ENCODE assay signal across 1 cellular context in genomic region chr16:70161350-70161749, GRCh38.
TF ChIP-seq lines count a peak whose summit lies in the region.

No MANE protein-coding gene starts in this region.

TF ChIP-seq in WTC11, 78 proteins besides CTCF, POLR2A, EP300 and RAD21 (continued from another document):
- TF ChIP-seq AFF4 (CRISPR knock-in tag; IDR thresholded peaks at IDR 0.05; ENCODE audit: borderline replicate concordance) (no peak), SMAD4 (CRISPR knock-in tag; IDR thresholded peaks at IDR 0.05) (no peak), JUN (CRISPR knock-in tag; IDR thresholded peaks at IDR 0.05) (no peak), TP53 (CRISPR knock-in tag; IDR thresholded peaks at IDR 0.05) (no peak), ZNF512 (CRISPR knock-in tag; IDR thresholded peaks at IDR 0.05; ENCODE audit: borderline replicate concordance) (no peak), STAT6 (CRISPR knock-in tag; conservative IDR thresholded peaks at IDR 0.05; ENCODE audit: low read depth) (no peak), PRRX2 (CRISPR knock-in tag; IDR thresholded peaks at IDR 0.05) (no peak), USF2 (CRISPR knock-in tag; IDR thresholded peaks at IDR 0.05) (no peak), KAT7 (CRISPR knock-in tag; IDR thresholded peaks at IDR 0.05; ENCODE audit: borderline replicate concordance) (no peak), GABPB1 (CRISPR knock-in tag; IDR thresholded peaks at IDR 0.05) (no peak), IRF2 (CRISPR knock-in tag; IDR thresholded peaks at IDR 0.05; ENCODE audit: borderline replicate concordance, low read depth) (no peak), SOX15 (CRISPR knock-in tag; IDR thresholded peaks at IDR 0.05) (no peak), E2F4 (CRISPR knock-in tag; IDR thresholded peaks at IDR 0.05; ENCODE audit: borderline replicate concordance, low read depth) (no peak), FOXJ3 (CRISPR knock-in tag; IDR thresholded peaks at IDR 0.05; ENCODE audit: borderline replicate concordance) (no peak)
